Comparison of ENCODE assay signal across 16 cellular contexts in the genomic region with DNA sequence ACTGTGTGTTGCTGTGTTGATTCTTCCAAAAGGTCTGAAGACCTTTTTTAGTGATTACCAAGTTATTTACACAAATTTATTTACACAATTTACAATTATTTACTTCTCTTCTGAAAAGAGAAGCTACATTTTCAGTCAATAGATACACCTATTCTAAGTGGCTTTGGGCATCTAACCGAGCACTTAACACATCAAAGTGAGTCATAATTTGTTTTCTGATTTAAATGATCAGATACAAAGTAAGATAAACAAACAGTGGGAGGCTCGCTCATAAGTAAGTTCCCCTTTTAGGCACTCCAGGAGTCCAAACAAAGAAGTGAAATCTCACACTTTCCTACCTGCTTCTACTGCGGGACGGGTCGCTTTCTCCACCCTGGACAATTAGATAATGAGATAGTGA.
"Had no signal": no experiment of that assay in that cellular context is flagged by ENCODE, and none has a peak within 500 bp of the region (broad histone marks: within the 10 kb centered on the region; RNA-seq: fewer than 3 reads in every experiment).

No MANE protein-coding gene starts in this region.

- H3K27ac ChIP-seq: brain microvascular endothelial cell, ovary, sigmoid colon, stomach, testis had no signal

- H3K27ac Mint-ChIP-seq: activated T-helper 1 cell treated with anti-CD3 and anti-CD28 coated beads, Interleukin-12 subunit alpha, Interleukin-12 subunit beta, Interleukin-2, Interleukin-4 antibody, amounts not matched to agents 30 ng/mL and 10 ng/mL and 1 ng/mL, durations not matched to agents 14 hours and 24 hours and 36 hours; immature natural killer cell; T-helper 2 cell treated with Interferon-gamma antibody and Interleukin-4, amounts not matched to agents 5 μg/mL and 100 μg/mL, for 36 hours had no signal

- H3K4me3 ChIP-seq: lung, ovary, sigmoid colon, stomach, testis had no signal

- H3K36me3 Mint-ChIP-seq: immature natural killer cell, naive B cell had no signal

- H3K9me3 Mint-ChIP-seq: activated T-helper 1 cell treated with anti-CD3 and anti-CD28 coated beads, Interleukin-12 subunit alpha, Interleukin-12 subunit beta, Interleukin-2, Interleukin-4 antibody, amounts not matched to agents 30 ng/mL and 10 ng/mL and 1 ng/mL, durations not matched to agents 14 hours and 24 hours and 36 hours; immature natural killer cell; naive B cell; T-helper 2 cell treated with Interferon-gamma antibody and Interleukin-4, amounts not matched to agents 5 μg/mL and 100 μg/mL, for 36 hours had no signal

- H3K36me3 ChIP-seq: brain microvascular endothelial cell, ovary, sigmoid colon, stomach had no signal

- H3K27me3 ChIP-seq: brain microvascular endothelial cell, ovary, sigmoid colon, stomach, testis had no signal

- ATAC-seq: left colon had no signal

- H3K4me1 Mint-ChIP-seq: immature natural killer cell had no signal

- H3K9me3 ChIP-seq: ovary, sigmoid colon, stomach, testis had no signal

- H3K4me1 ChIP-seq: sigmoid colon had no signal

- H3K4me3 Mint-ChIP-seq: activated T-helper 1 cell treated with anti-CD3 and anti-CD28 coated beads, Interleukin-12 subunit alpha, Interleukin-12 subunit beta, Interleukin-2, Interleukin-4 antibody, amounts not matched to agents 30 ng/mL and 10 ng/mL and 1 ng/mL, durations not matched to agents 14 hours and 24 hours and 36 hours; immature natural killer cell; naive B cell; T-helper 2 cell treated with Interferon-gamma antibody and Interleukin-4, amounts not matched to agents 5 μg/mL and 100 μg/mL, for 36 hours had no signal

- DNase-seq: activated CD4-positive, CD25-positive, alpha-beta regulatory T cell treated with anti-CD3 and anti-CD28 coated beads, Interleukin-2, amount 50 U/mL, for 72 hours; activated naive CD4-positive, alpha-beta T cell treated with Interleukin-2 at 50 U/mL for 16 hours; brain microvascular endothelial cell; effector CD8-positive, alpha-beta T cell; foreskin melanocyte; immature natural killer cell; naive B cell; ovary; sigmoid colon; stimulated activated CD4-positive, alpha-beta T cell treated with anti-CD3 and anti-CD28 coated beads, Interleukin-1b, Interleukin-23, amount 100 ng/mL, for 48 hours; stomach; testis had no signal
